15 cellular contexts compared by ENCODE assay signal in genomic region chr7:152144557-152145245, GRCh38.
DNase-seq lines count a peak whose midpoint lies in the region; ATAC-seq, FAIRE-seq and TF ChIP-seq lines count a peak whose summit lies in the region.
"Had no signal": no experiment of that assay in that cellular context is flagged by ENCODE, and none has a peak within 500 bp of the region (broad histone marks: within the 10 kb centered on the region; RNA-seq: fewer than 3 reads in every experiment).

No MANE protein-coding gene starts in this region.

- H3K4me3 Mint-ChIP-seq in activated naive CD4-positive, alpha-beta T cell treated with anti-CD3 and anti-CD28 coated beads for 36 hours: peak overlapping the region; percentile 31
- no peak overlapping the region for H3K4me3 Mint-ChIP-seq in H9

- H3T11ph ChIP-seq in H9 (ENCODE audit: low read length): no peak overlapping the region

- H3K36me3 ChIP-seq in endothelial cell of umbilical vein (ENCODE audit: control insufficient read depth in 2 of 2, extremely low read depth in 1 of 2, insufficient read depth in 2 of 2, low read length in 2 of 2): peaks cover 16 to 21% of the 10 kb centered on the region in 2 experiments

- H3K9me1 ChIP-seq in endothelial cell of umbilical vein (replicated peaks; ENCODE audit: control insufficient read depth, extremely low read depth, insufficient read depth, low read length): no peaks in the 10 kb centered on the region

- peak; percentile 52 for FAIRE-seq in endothelial cell of umbilical vein (lab: Jason Lieb, UNC)
- FAIRE-seq: frontal cortex, K562 had no signal

- peak; percentile 85 for ATAC-seq in stimulated activated naive CD8-positive, alpha-beta T cell treated with anti-CD3 and anti-CD28 coated beads, Interleukin-15, Interleukin-2, amounts not matched to agents 100 U/mL and 50 U/mL, for 24 hours
- ATAC-seq in HG03045 (IDR thresholded peaks at IDR 0.05; ENCODE audit: unreplicated experiment): no peak
- ATAC-seq: K562 had no signal

- no peak overlapping the region for H4K5ac ChIP-seq in H9 (ENCODE audit: insufficient read length, low read depth, low read length)

- H2AK5ac ChIP-seq in H9 (ENCODE audit: insufficient read length, low read length): no peak overlapping the region

- H3K9ac ChIP-seq in endothelial cell of umbilical vein (replicated peaks; ENCODE audit: extremely low read depth, insufficient read depth, low read length) (no peak overlapping the region), H9 (ENCODE audit: extremely low read depth, insufficient read length, low read length) (no peak overlapping the region)

- H3K27me3 ChIP-seq in endothelial cell of umbilical vein (ENCODE audit: control insufficient read depth in 2 of 2, insufficient read depth in 2 of 2, low read length in 2 of 2) (no peaks in the 10 kb centered on the region), H9 (ENCODE audit: insufficient read depth, low read length) (no peaks in the 10 kb centered on the region)
- H3K27me3 ChIP-seq: colonic mucosa had no signal

- POLR2A ChIA-PET in endothelial cell of umbilical vein (lab: Charles Lee): interaction anchor here (0.5 kb wide), 1 partner anchor 16 kb away, joined by 3 read pairs; no protein-coding TSS in a partner anchor

- H3K4me1 ChIP-seq in endothelial cell of umbilical vein (ENCODE audit: control insufficient read depth, extremely low read depth, insufficient read depth, low read length) (peaks cover 25% of the 10 kb centered on the region), H9 (ENCODE audit: insufficient read depth, low read length) (no peaks in the 10 kb centered on the region)
- H3K4me1 ChIP-seq: Caco-2, colonic mucosa had no signal

- CTCF ChIA-PET in activated naive CD4-positive, alpha-beta T cell treated with anti-CD3 and anti-CD28 coated beads for 36 hours (lab: Charles Lee): interaction anchor here (0.6 to 1.7 kb wide), 9 partner anchors 9 to 362 kb away, joined by 3 to 9 read pairs (median 3); no protein-coding TSS in a partner anchor
- CTCF ChIA-PET in endothelial cell of umbilical vein (lab: Charles Lee): interaction anchor here (1.1 to 3.4 kb wide), 6 partner anchors 9 to 562 kb away, joined by 3 to 23 read pairs (median 3); no protein-coding TSS in a partner anchor

- no peak overlapping the region for H2BK120ac ChIP-seq in H9 (ENCODE audit: low read depth, low read length, poor library complexity, severe bottlenecking)

- no peak overlapping the region for H3K4me2 ChIP-seq in endothelial cell of umbilical vein (ENCODE audit: insufficient read depth, low read length)
- no peak overlapping the region for H3K4me2 ChIP-seq in H9 (ENCODE audit: insufficient read depth, insufficient read length, low read length)
- H3K4me2 ChIP-seq: smooth muscle cell had no signal

- H3K23me2 ChIP-seq in H9 (ENCODE audit: insufficient read length, low read depth, low read length, poor library complexity, severe bottlenecking): no peaks in the 10 kb centered on the region

- TF ChIP-seq CTCF in endothelial cell of umbilical vein (IDR thresholded peaks at IDR 0.05; ENCODE audit: extremely low read depth in 1 of 2, insufficient read depth in 1 of 2, low read depth in 1 of 2, low read length in 2 of 2) (no peak), H9 (conservative IDR thresholded peaks at IDR 0.05) (no peak)

- dilution Hi-C loops in endothelial cell of umbilical vein (cut with MboI; ENCODE audit: extremely low pct_ligation_motif_present, low sequenced_read_pairs): no loop called here

- H3K27me3 Mint-ChIP-seq in activated naive CD4-positive, alpha-beta T cell treated with anti-CD3 and anti-CD28 coated beads for 36 hours (ENCODE audit: low read depth): no peaks in the 10 kb centered on the region
- no peaks in the 10 kb centered on the region for H3K27me3 Mint-ChIP-seq in H9 (ENCODE audit: low read depth)
- H3K27me3 Mint-ChIP-seq: progenitor cell of endocrine pancreas had no signal

- peaks cover 41% of the 10 kb centered on the region for H3K36me3 Mint-ChIP-seq in activated naive CD4-positive, alpha-beta T cell treated with anti-CD3 and anti-CD28 coated beads for 36 hours (ENCODE audit: low read depth)
- H3K36me3 Mint-ChIP-seq in H9 (ENCODE audit: insufficient read depth in 1 of 3, low read depth in 3 of 3): peaks cover 20 to 76% (median 71%) of the 10 kb centered on the region in 3 experiments; a peak in 6 of 7 replicates

- intact Hi-C loops in activated naive CD4-positive, alpha-beta T cell treated with anti-CD3 and anti-CD28 coated beads for 36 hours (cut with micrococcal nuclease): loop anchor here (1.0 to 10.0 kb wide), 10 partner anchors 15 to 790 kb away; partner anchors contain the start of genes GALNT11 and XRCC2
- intact Hi-C loops in endothelial cell of umbilical vein (cut with micrococcal nuclease): loop anchor here (1.0 to 10.0 kb wide), 7 partner anchors 119 to 777 kb away; partner anchors contain the start of genes GALNT11, KMT2C and PRKAG2

- H4K91ac ChIP-seq in H9 (ENCODE audit: insufficient read length, low read depth, low read length): no peak overlapping the region

- H3K56ac ChIP-seq in H9 (ENCODE audit: insufficient read length, low read depth, low read length): no peak overlapping the region

- H2BK20ac ChIP-seq in H9 (ENCODE audit: low read depth, low read length, poor library complexity, severe bottlenecking): no peak overlapping the region

- H3K4me3 ChIP-seq in endothelial cell of umbilical vein (replicated peaks in 1 of 3; ENCODE audit: insufficient read depth in 1 of 3, low read depth in 1 of 3, low read length in 3 of 3): no peak overlapping the region
- H3K4me3 ChIP-seq: colonic mucosa, K562, smooth muscle cell had no signal

- BruUV-seq in endothelial cell of umbilical vein (replicated peaks; lab: Mats Ljungman, UMichigan): no TSS peak

- no peak overlapping the region for H2BK12ac ChIP-seq in H9 (ENCODE audit: insufficient read length, low read depth, low read length)

- H3K9me3 ChIP-seq in endothelial cell of umbilical vein (replicated peaks; ENCODE audit: control insufficient read depth, insufficient read depth, low read length) (no peaks in the 10 kb centered on the region), H9 (ENCODE audit: control insufficient read depth, low read depth, low read length) (no peaks in the 10 kb centered on the region)
- H3K9me3 ChIP-seq: Caco-2, colonic mucosa had no signal

- no peak overlapping the region for H2BK5ac ChIP-seq in H9 (ENCODE audit: insufficient read length, low read length)

- H4K20me1 ChIP-seq in endothelial cell of umbilical vein (replicated peaks; ENCODE audit: control insufficient read depth, extremely low read depth, insufficient read depth, low read length) (no peaks in the 10 kb centered on the region), H9 (ENCODE audit: control insufficient read depth, insufficient read depth, insufficient read length) (no peaks in the 10 kb centered on the region)

- no peak overlapping the region for H2BK15ac ChIP-seq in H9 (ENCODE audit: low read depth, low read length)

- no peak overlapping the region for H2AFZ ChIP-seq in endothelial cell of umbilical vein (ENCODE audit: low read depth, low read length)
- H2AFZ ChIP-seq in H9 (ENCODE audit: low read length): no peak overlapping the region

- H3K18ac ChIP-seq in H9 (ENCODE audit: insufficient read length, low read depth, low read length): no peak overlapping the region

- no peaks in the 10 kb centered on the region for H3K9me3 Mint-ChIP-seq in activated naive CD4-positive, alpha-beta T cell treated with anti-CD3 and anti-CD28 coated beads for 36 hours
- H3K9me3 Mint-ChIP-seq in H9: no peaks in the 10 kb centered on the region

- H3K14ac ChIP-seq in H9 (ENCODE audit: insufficient read depth, low read length): no peak overlapping the region

- DNase-seq in activated naive CD4-positive, alpha-beta T cell treated with anti-CD3 and anti-CD28 coated beads for 36 hours: peak; percentile 69
- DNase-seq in activated naive CD4-positive, alpha-beta T cell treated with anti-CD3 and anti-CD28 coated beads, Interleukin-2, amount 50 U/mL, for 16 hours: no peak
- DNase-seq in activated CD4-positive, alpha-beta T cell treated with anti-CD3 and anti-CD28 coated beads, Interleukin-2, amount 50 U/mL, for 1 hour: peak; percentile 29
- peak; percentile 21 for DNase-seq in endothelial cell of umbilical vein (ENCODE audit: low read depth, low spot score)
- no peak for DNase-seq in stimulated activated naive CD8-positive, alpha-beta T cell treated with anti-CD3 and anti-CD28 coated beads, Interleukin-15, Interleukin-2, amounts not matched to agents 100 U/mL and 50 U/mL, for 24 hours
- DNase-seq in H9: no peak
- DNase-seq in NCI-H82 (lab: John Stamatoyannopoulos, UW): no peak
- DNase-seq: Caco-2, colonic mucosa had no signal

- no peak overlapping the region for H3K4ac ChIP-seq in H9 (ENCODE audit: low read depth, low read length)

- H3K4me1 Mint-ChIP-seq in activated naive CD4-positive, alpha-beta T cell treated with anti-CD3 and anti-CD28 coated beads for 36 hours (ENCODE audit: low read depth): peaks cover 40% of the 10 kb centered on the region
- no peaks in the 10 kb centered on the region for H3K4me1 Mint-ChIP-seq in H9

- no CpG with 5 or more reads among the region's 12 CpGs for WGBS in H9 (ENCODE audit: extremely low coverage, insufficient read length, low lambda C conversion rate)

- TF ChIP-seq POLR2A in endothelial cell of umbilical vein (IDR thresholded peaks at IDR 0.05; ENCODE audit: low read depth, low read length): no peak

- H3K23ac ChIP-seq in H9 (ENCODE audit: insufficient read length, low read depth, low read length): no peak overlapping the region

- H3K79me2 ChIP-seq in endothelial cell of umbilical vein (ENCODE audit: control insufficient read depth, insufficient read depth, low read length) (no peaks in the 10 kb centered on the region), H9 (ENCODE audit: insufficient read depth, low read length) (no peaks in the 10 kb centered on the region)

- no peak overlapping the region for H4K8ac ChIP-seq in H9 (replicated peaks; ENCODE audit: insufficient read length, low read depth, low read length)

- peak overlapping the region; percentile 87 for H3K27ac Mint-ChIP-seq in activated naive CD4-positive, alpha-beta T cell treated with anti-CD3 and anti-CD28 coated beads for 36 hours
- peak overlapping the region in 1 of 3 experiments; percentile 36; a peak in 1 of 7 replicates for H3K27ac Mint-ChIP-seq in H9
- H3K27ac Mint-ChIP-seq: progenitor cell of endocrine pancreas had no signal

- no peak overlapping the region for H3K27ac ChIP-seq in endothelial cell of umbilical vein (ENCODE audit: insufficient read depth, low read depth, low read length)
- no peak overlapping the region for H3K27ac ChIP-seq in H9 (ENCODE audit: insufficient read length, low read depth, low read length)
- H3K27ac ChIP-seq: colonic mucosa, epithelial cell of prostate had no signal

- H3K79me1 ChIP-seq in H9 (ENCODE audit: insufficient read depth, low read depth, low read length, poor library complexity, severe bottlenecking): no peaks in the 10 kb centered on the region

TF ChIP-seq in endothelial cell of umbilical vein, 7 proteins besides CTCF, POLR2A, EP300 and RAD21 (continues in another document):
- TF ChIP-seq FOS (IDR thresholded peaks at IDR 0.05; ENCODE audit: borderline replicate concordance, insufficient read depth, low read length) (no peak), MAX (IDR thresholded peaks at IDR 0.05; ENCODE audit: insufficient read depth, insufficient read length) (no peak)

Comparison
In these comparisons a context has a peak if more than half of its experiments do, and no peak if none do; other contexts are left out.
1. DNase-seq: peak in activated naive CD4-positive, alpha-beta T cell treated with anti-CD3 and anti-CD28 coated beads for 36 hours (single experiment), activated CD4-positive, alpha-beta T cell treated with anti-CD3 and anti-CD28 coated beads, Interleukin-2, amount 50 U/mL, for 1 hour (single experiment) and endothelial cell of umbilical vein (single experiment); none in activated naive CD4-positive, alpha-beta T cell treated with anti-CD3 and anti-CD28 coated beads, Interleukin-2, amount 50 U/mL, for 16 hours (single experiment), stimulated activated naive CD8-positive, alpha-beta T cell treated with anti-CD3 and anti-CD28 coated beads, Interleukin-15, Interleukin-2, amounts not matched to agents 100 U/mL and 50 U/mL, for 24 hours (single experiment), H9 (single experiment) and NCI-H82 (single experiment).